Comparison of ENCODE assay signal across 15 cellular contexts in the genomic region with DNA sequence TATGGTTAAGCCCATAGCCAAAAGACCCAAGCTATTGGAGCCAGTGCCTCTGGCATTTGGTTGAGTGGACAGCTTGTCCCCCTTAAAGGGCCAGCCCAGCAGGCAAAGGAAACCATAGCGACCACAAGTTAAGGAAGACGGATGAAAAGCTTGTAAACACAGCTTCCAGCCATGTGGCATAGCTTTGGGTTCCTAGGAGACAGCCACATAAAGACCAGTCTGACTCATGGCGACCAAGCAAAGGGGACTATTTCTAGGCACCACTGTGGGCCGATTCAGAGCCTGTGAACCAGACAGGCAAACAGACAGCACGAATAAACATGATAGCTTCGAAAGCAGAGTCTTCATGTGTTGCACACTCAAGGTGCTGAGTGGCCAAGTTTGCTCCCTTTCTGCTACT. TPM values are rescaled to one million over a fixed set of nuclear protein-coding genes. Genes with fewer than 3 reads are reported as not detected.
DNase-seq lines count a peak whose midpoint lies in the region; ATAC-seq, FAIRE-seq and TF ChIP-seq lines count a peak whose summit lies in the region.
"Had no signal": no experiment of that assay in that cellular context is flagged by ENCODE, and none has a peak within 500 bp of the region (broad histone marks: within the 10 kb centered on the region; RNA-seq: fewer than 3 reads in every experiment).

No MANE protein-coding gene starts in this region.

- ATAC-seq in activated T-cell treated with anti-CD3 and anti-CD28 coated beads, Interleukin-2, amount 50 U/mL, for 4 hours: no peak
- ATAC-seq in HepG2: no peak
- ATAC-seq in upper lobe of left lung (ENCODE audit: low FRiP score in 2 of 2): no peak

- H2AFZ ChIP-seq in HepG2 (ENCODE audit: low read length): no peak overlapping the region

- BruUV-seq in HepG2 (replicated peaks; lab: Mats Ljungman, UMichigan): no TSS peak

- H3K4me1 Mint-ChIP-seq in activated T-cell treated with anti-CD3 and anti-CD28 coated beads, Interleukin-2, amount 50 U/mL, for 4 hours (ENCODE audit: low read depth): no peaks in the 10 kb centered on the region

- no peaks in the 10 kb centered on the region for H3K27me3 Mint-ChIP-seq in activated T-cell treated with anti-CD3 and anti-CD28 coated beads, Interleukin-2, amount 50 U/mL, for 4 hours (ENCODE audit: low read depth)

- POLR2A ChIA-PET in HepG2 (lab: Yijun Ruan, JAX): no interaction called here

- in situ Hi-C loops in HepG2 (cut with HindIII; ENCODE audit: extremely low pct_ligation_motif_present, low pct_unique_long_range_greater_than_20kb): no loop called here

- H3K4me2 ChIP-seq in HepG2 (ENCODE audit: low read depth, low read length): no peak overlapping the region

- WGBS in HepG2 (ENCODE audit: low lambda C conversion rate): 44% methylated on average over 4 of the region's 6 CpGs
- 48 to 54% methylated on average over 5 to 6 of the region's 6 CpGs for WGBS in upper lobe of left lung, 2 donors

- H4K20me1 ChIP-seq in HepG2 (ENCODE audit: insufficient read depth, low read length): no peaks in the 10 kb centered on the region

- H3K36me3 ChIP-seq in HepG2 (replicated peaks in 1 of 2; ENCODE audit: control insufficient read depth in 1 of 2, insufficient read depth in 2 of 2, low read length in 2 of 2) (no peaks in the 10 kb centered on the region), upper lobe of left lung (no peaks in the 10 kb centered on the region)

- H3K79me2 ChIP-seq in HepG2 (ENCODE audit: insufficient read depth, low read length): no peaks in the 10 kb centered on the region

- DNase-seq in NCI-H2196 (lab: John Stamatoyannopoulos, UW; ENCODE audit: unreplicated experiment): peak; percentile 17
- no peak for DNase-seq in NCI-H2196 treated with DMSO at 0.1 percent for 48 hours (lab: John Stamatoyannopoulos, UW; ENCODE audit: unreplicated experiment)
- DNase-seq in astrocyte of the hippocampus (ENCODE audit: low read depth, low spot score): peak; percentile 84
- DNase-seq in iris pigment epithelial cell (ENCODE audit: low read depth): peak; percentile 14
- DNase-seq in stromal cell of bone marrow (ENCODE audit: low read depth): peak; percentile 50
- no peak for DNase-seq in activated T-cell treated with anti-CD3 and anti-CD28 coated beads, Interleukin-2, amount 50 U/mL, for 4 hours
- no peak for DNase-seq in HepG2 (ENCODE audit: low spot score)
- DNase-seq in upper lobe of left lung: no peak
- DNase-seq: ACHN; activated CD4-positive, alpha-beta T cell treated with anti-CD3 and anti-CD28 coated beads for 4 hours; activated gamma-delta T cell treated with Interleukin-2 at 50 U/mL for 16 hours; effector memory CD4-positive, alpha-beta T cell; SHP77 treated with DMSO at 0.1 percent for 48 hours; stimulated activated CD4-positive, alpha-beta T cell treated with anti-CD3 and anti-CD28 coated beads, Interleukin-4, amount 100 ng/mL, for 4 hours; testis had no signal

- H3K27ac ChIP-seq in HepG2 (ENCODE audit: extremely low read length, insufficient read depth, low read length) (no peak overlapping the region), upper lobe of left lung (no peak overlapping the region)
- H3K27ac ChIP-seq: testis had no signal

- no peak for TF ChIP-seq POLR2A in HepG2 (IDR thresholded peaks at IDR 0.05; ENCODE audit: insufficient read depth in 1 of 2, low read depth in 2 of 2, low read length in 2 of 2)
- TF ChIP-seq POLR2A in upper lobe of left lung (IDR thresholded peaks at IDR 0.05): no peak

- H3K9ac ChIP-seq in HepG2 (ENCODE audit: insufficient read depth, low read depth, low read length): no peak overlapping the region

- H3K4me1 ChIP-seq in HepG2 (ENCODE audit: insufficient read depth, low read length) (no peaks in the 10 kb centered on the region), upper lobe of left lung (no peaks in the 10 kb centered on the region)

- TF ChIP-seq CTCF in HepG2 (CRISPR knock-in tag; IDR thresholded peaks at IDR 0.05) (no peak), upper lobe of left lung (IDR thresholded peaks at IDR 0.05) (no peak)

- no peak overlapping the region for H3K4me3 ChIP-seq in HepG2 (replicated peaks in 1 of 3; ENCODE audit: insufficient read depth in 1 of 3, low read depth in 2 of 3, low read length in 3 of 3)
- H3K4me3 ChIP-seq in upper lobe of left lung: no peak overlapping the region
- H3K4me3 ChIP-seq: testis had no signal

- no peaks in the 10 kb centered on the region for H3K9me3 ChIP-seq in HepG2 (ENCODE audit: low read length)
- no peaks in the 10 kb centered on the region for H3K9me3 ChIP-seq in upper lobe of left lung
- H3K9me3 ChIP-seq: testis had no signal

- FAIRE-seq in HepG2 (lab: Jason Lieb, UNC): no peak

- no peak for TF ChIP-seq RAD21 in HepG2 (CRISPR knock-in tag; IDR thresholded peaks at IDR 0.05)

- no peak for TF ChIP-seq EP300 in HepG2 (IDR thresholded peaks at IDR 0.05; ENCODE audit: low read depth in 2 of 2, low read length in 2 of 2)
- TF ChIP-seq EP300 in HepG2 (CRISPR knock-in tag; IDR thresholded peaks at IDR 0.05; ENCODE audit: borderline replicate concordance): no peak
- no peak for TF ChIP-seq EP300 in upper lobe of left lung (IDR thresholded peaks at IDR 0.05)

- H3K9me3 Mint-ChIP-seq in activated T-cell treated with anti-CD3 and anti-CD28 coated beads, Interleukin-2, amount 50 U/mL, for 4 hours: peaks cover 4% of the 10 kb centered on the region

- H3K4me3 Mint-ChIP-seq in activated T-cell treated with anti-CD3 and anti-CD28 coated beads, Interleukin-2, amount 50 U/mL, for 4 hours: no peak overlapping the region

- H3K36me3 Mint-ChIP-seq in activated T-cell treated with anti-CD3 and anti-CD28 coated beads, Interleukin-2, amount 50 U/mL, for 4 hours (ENCODE audit: insufficient read depth): no peaks in the 10 kb centered on the region

- H3K27me3 ChIP-seq in HepG2 (ENCODE audit: control insufficient read depth in 1 of 2, insufficient read depth in 2 of 2, low read length in 2 of 2): no peaks in the 10 kb centered on the region
- no peaks in the 10 kb centered on the region for H3K27me3 ChIP-seq in upper lobe of left lung
- H3K27me3 ChIP-seq: testis had no signal

- CTCF ChIA-PET in HepG2 (lab: Yijun Ruan, JAX; ENCODE audit: low intra/inter-chr PET ratio, low total read pairs): no interaction called here

- intact Hi-C loops in HepG2 (cut with micrococcal nuclease; ENCODE audit: unreplicated experiment): no loop called here

TF ChIP-seq in HepG2, 621 proteins besides CTCF, POLR2A, EP300 and RAD21:
- TF ChIP-seq ZNF891 (CRISPR knock-in tag; IDR thresholded peaks at IDR 0.05) (no peak), ZNF75D (CRISPR knock-in tag; IDR thresholded peaks at IDR 0.05; ENCODE audit: borderline replicate concordance) (no peak)

RNA-seq across cellular contexts. Expression of gene SRGAP3, which starts 30.5 kb away (rescaled TPM):
- total RNA-seq in activated T-cell treated with anti-CD3 and anti-CD28 coated beads, Interleukin-2, amount 50 U/mL, for 4 hours: 1 to 10 TPM in 1 of 3 donors, under 1 TPM in 2; 0.27 to 2.0 (median 0.42) TPM
- total RNA-seq in HepG2 (2016; rRNA removed; fragmentation: Illumina TruSeq; extraction: Trizol) (1.2 and 1.6 TPM in 2 replicates), upper lobe of left lung (10 to 100 TPM in 3 of 6 donors, 1 to 10 TPM in 3; 4.6 to 29.6 (median 11.4) TPM)
- 0.30 and 0.35 TPM in 2 replicates for total RNA-seq in HepG2 (2016; cell fraction: cytosol; rRNA removed; fragmentation: Illumina TruSeq; extraction: Trizol; ENCODE audit: low read depth)
- total RNA-seq in HepG2 (2016; cell fraction: insoluble cytoplasmic fraction; rRNA removed; fragmentation: Illumina TruSeq; extraction: Trizol): 0.97 and 1.3 TPM in 2 replicates
- 0.48 and 0.90 TPM in 2 replicates for total RNA-seq in HepG2 (2016; cell fraction: membrane; rRNA removed; fragmentation: Illumina TruSeq; extraction: Trizol)
- 2.3 and 3.4 TPM in 2 replicates for total RNA-seq in HepG2 (2016; cell fraction: nucleus; rRNA removed; fragmentation: Illumina TruSeq; extraction: Trizol)
- 0.97 and 1.4 TPM in 2 replicates for polyA plus RNA-seq in HepG2 (2011; rRNA removed)
- polyA plus RNA-seq in HepG2 (2011; cell fraction: cytosol; rRNA removed): 0.67 and 1.4 TPM in 2 replicates
- polyA plus RNA-seq in HepG2 (2011; cell fraction: nucleus; rRNA removed): 2.5 and 4.1 TPM in 2 replicates
- 1.3 and 2.1 TPM in 2 replicates for polyA plus RNA-seq in HepG2 (2012)
- 0.36 and 0.60 TPM in 2 replicates for polyA plus RNA-seq in HepG2 (2016; cell fraction: cytosol; fragmentation: Illumina TruSeq; extraction: Trizol; ENCODE audit: low read depth)
- polyA plus RNA-seq in HepG2 (2016; cell fraction: insoluble cytoplasmic fraction; fragmentation: Illumina TruSeq; extraction: Trizol; ENCODE audit: low read depth): 0.54 and 1.4 TPM in 2 replicates
- polyA plus RNA-seq in HepG2 (2016; cell fraction: membrane; fragmentation: Illumina TruSeq; extraction: Trizol; ENCODE audit: low read depth): 0.17 and 0.35 TPM in 2 replicates
- polyA plus RNA-seq in HepG2 (2016; cell fraction: nucleus; fragmentation: Illumina TruSeq; extraction: Trizol; ENCODE audit: insufficient read depth, low read depth): 1.7 and 2.7 TPM in 2 replicates
- 0.19 and 1.8 TPM in 2 replicates for polyA minus RNA-seq in HepG2 (2011; rRNA and poly(A)+ RNA removed; ENCODE audit: low replicate concordance)
- polyA minus RNA-seq in HepG2 (2011; cell fraction: cytosol; rRNA and poly(A)+ RNA removed): 0.79 and 0.89 TPM in 2 replicates
- polyA minus RNA-seq in HepG2 (2011; cell fraction: nucleus; rRNA and poly(A)+ RNA removed): 9.7 and 10.2 TPM in 2 replicates

Comparison
In these comparisons a context has a peak if more than half of its experiments do, and no peak if none do; other contexts are left out.
1. DNase-seq: peak in NCI-H2196 (single experiment), astrocyte of the hippocampus (single experiment), iris pigment epithelial cell (single experiment) and stromal cell of bone marrow (single experiment); none in NCI-H2196 treated with DMSO at 0.1 percent for 48 hours (single experiment), activated T-cell treated with anti-CD3 and anti-CD28 coated beads, Interleukin-2, amount 50 U/mL, for 4 hours (single experiment), HepG2 (single experiment) and upper lobe of left lung (0 of 2).